8 cellular contexts compared by ENCODE assay signal in the genomic region with DNA sequence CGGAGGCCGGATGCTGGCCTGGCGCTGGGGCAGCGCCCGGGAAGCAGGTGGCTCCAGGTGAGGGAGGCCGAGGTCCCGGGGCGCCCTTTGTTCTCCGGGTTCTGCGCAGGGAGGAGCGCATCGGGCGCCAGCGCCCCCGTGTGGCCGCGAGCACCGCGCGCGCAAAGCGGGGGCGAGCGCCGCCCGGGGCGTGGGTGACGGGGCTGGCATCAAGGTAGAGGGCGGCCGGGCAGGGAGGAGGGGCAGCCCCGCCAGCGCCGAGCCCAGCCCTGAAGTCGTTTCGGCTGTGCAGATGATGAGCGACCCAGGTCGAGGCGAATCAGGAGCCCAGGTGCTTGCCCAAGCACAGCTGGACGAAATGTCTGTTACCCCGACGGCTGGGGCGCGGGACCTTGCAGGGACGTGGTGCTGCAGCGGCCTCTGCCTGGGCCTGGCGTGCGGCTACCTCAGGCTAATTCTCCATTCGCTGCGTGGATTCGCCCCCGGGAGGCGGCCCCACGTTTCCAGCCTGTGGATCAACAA. TPM values are rescaled to one million over a fixed set of nuclear protein-coding genes. Genes with fewer than 3 reads are reported as not detected.
DNase-seq lines count a peak whose midpoint lies in the region; ATAC-seq and TF ChIP-seq lines count a peak whose summit lies in the region.

No MANE protein-coding gene starts in this region.

- POLR2A ChIA-PET in HEK293T (lab: Yijun Ruan, JAX), result no interaction called here

- H3K27ac Mint-ChIP-seq in chondrocyte (ENCODE audit: unreplicated experiment), result no peak overlapping the region

- no peaks in the 10 kb centered on the region for H3K9me3 Mint-ChIP-seq in chondrocyte (ENCODE audit: low read depth)

- H3K27ac ChIP-seq in mesenchymal stem cell (ENCODE audit: low read length, poor library complexity, severe bottlenecking) (no peak overlapping the region), stomach (no peak overlapping the region)

- TF ChIP-seq CTCF in GM06990 (IDR thresholded peaks at IDR 0.05; ENCODE audit: insufficient read depth, low read length, poor library complexity, severe bottlenecking) (peak; percentile 39), chondrocyte (IDR thresholded peaks at IDR 0.05) (peak; percentile 99), stomach (IDR thresholded peaks at IDR 0.05) (peak in 5 of 7 experiments; percentile 45 to 95 (median 86))

- no peak for TF ChIP-seq EP300 in stomach (IDR thresholded peaks at IDR 0.05)

- no peak overlapping the region for H2AFZ ChIP-seq in mesenchymal stem cell (ENCODE audit: low read depth, low read length)

- H3K4me2 ChIP-seq in mesenchymal stem cell (ENCODE audit: low read length, poor library complexity, severe bottlenecking), result peak overlapping the region; percentile 74

- H4K91ac ChIP-seq in mesenchymal stem cell (ENCODE audit: low read length), result no peak overlapping the region

- H3K14ac ChIP-seq in mesenchymal stem cell (ENCODE audit: low read length in 2 of 2), result no peak overlapping the region

- peaks cover 7% of the 10 kb centered on the region for H3K4me1 ChIP-seq in mesenchymal stem cell (ENCODE audit: control insufficient read depth, insufficient read depth, low read depth, low read length)
- H3K4me1 ChIP-seq in stomach, result peaks cover 0 to 20% (median 12%) of the 10 kb centered on the region in 4 donors

- CTCF ChIA-PET in HEK293T (lab: Yijun Ruan, JAX), result interaction anchor here (0.7 to 1.9 kb wide), 5 partner anchors 8 to 348 kb away, joined by 3 to 8 read pairs (median 3); no protein-coding TSS in a partner anchor

- no peak overlapping the region for H4K8ac ChIP-seq in mesenchymal stem cell (ENCODE audit: low read length)

- H3K4me1 Mint-ChIP-seq in chondrocyte (ENCODE audit: low read depth), result peaks cover 10% of the 10 kb centered on the region

- H3K4me3 Mint-ChIP-seq in chondrocyte (ENCODE audit: unreplicated experiment), result peak overlapping the region; percentile 63

- no peaks in the 10 kb centered on the region for H3K79me1 ChIP-seq in mesenchymal stem cell (replicated peaks; ENCODE audit: low read length, poor library complexity, severe bottlenecking)

- TF ChIP-seq POLR2A in stomach (IDR thresholded peaks at IDR 0.05), result no peak

- no peak for ATAC-seq in GM19324 (IDR thresholded peaks at IDR 0.05; ENCODE audit: low FRiP score, unreplicated experiment)

- H3K36me3 ChIP-seq in GM06990 (ENCODE audit: control insufficient read depth, insufficient read depth, low read length), result no peaks in the 10 kb centered on the region
- no peaks in the 10 kb centered on the region for H3K36me3 ChIP-seq in mesenchymal stem cell (ENCODE audit: control insufficient read depth in 1 of 2, insufficient read depth in 2 of 2, low read depth in 1 of 2, low read length in 2 of 2)
- no peaks in the 10 kb centered on the region for H3K36me3 ChIP-seq in stomach

- peaks cover 3% of the 10 kb centered on the region for H3K36me3 Mint-ChIP-seq in chondrocyte (ENCODE audit: low read depth)

- intact Hi-C loops in stomach (cut with DNase I; ENCODE audit: low total_unique reads), result loop anchor here (10.0 kb wide), 1 partner anchor 664 kb away; no protein-coding TSS in a partner anchor

- no peaks in the 10 kb centered on the region for H3K27me3 Mint-ChIP-seq in chondrocyte (ENCODE audit: low read depth)

- no peak overlapping the region for H2AK5ac ChIP-seq in mesenchymal stem cell (ENCODE audit: low read length, severe bottlenecking)

- peak overlapping the region; percentile 70 for H3K9ac ChIP-seq in mesenchymal stem cell (ENCODE audit: low read length)

- no peak overlapping the region for H2BK120ac ChIP-seq in mesenchymal stem cell (ENCODE audit: low read depth, low read length)

- H2BK15ac ChIP-seq in mesenchymal stem cell (ENCODE audit: low read depth, poor library complexity, severe bottlenecking), result no peak overlapping the region

- WGBS in mesenchymal stem cell, result 22% methylated on average over 53 of the region's 53 CpGs
- 1 to 13% (median 8%) methylated on average over 11 to 53 of the region's 53 CpGs for WGBS in stomach, 5 donors

- no peak overlapping the region for H3K18ac ChIP-seq in mesenchymal stem cell (ENCODE audit: low read depth in 1 of 2, low read length in 2 of 2)

- no peak overlapping the region for H3K4me3 ChIP-seq in GM06990 (replicated peaks; ENCODE audit: low read depth, low read length)
- H3K4me3 ChIP-seq in mesenchymal stem cell (ENCODE audit: insufficient read depth in 1 of 2, low read depth in 1 of 2, low read length in 2 of 2), result peak overlapping the region in 1 of 2 experiments; percentile 75
- H3K4me3 ChIP-seq in stomach, result peak overlapping the region; percentile 20 to 45 (median 32)

- H3K4ac ChIP-seq in mesenchymal stem cell (ENCODE audit: low read depth in 1 of 2, low read length in 2 of 2), result no peak overlapping the region

- no peak overlapping the region for H3K23ac ChIP-seq in mesenchymal stem cell (ENCODE audit: low read length in 2 of 2)

- H3K9me3 ChIP-seq in mesenchymal stem cell (ENCODE audit: control insufficient read depth, low read length) (no peaks in the 10 kb centered on the region), stomach (no peaks in the 10 kb centered on the region)

- peaks cover 4% of the 10 kb centered on the region; the same call in 1 of the 2 replicates for H3K27me3 ChIP-seq in GM06990 (replicated peaks; ENCODE audit: control insufficient read depth, insufficient read depth, low read length)
- H3K27me3 ChIP-seq in mesenchymal stem cell (ENCODE audit: control insufficient read depth in 1 of 2, insufficient read depth in 1 of 2, low read length in 2 of 2), result peaks cover 24 to 39% of the 10 kb centered on the region in 2 experiments
- peaks cover 0 to 56% (median 8%) of the 10 kb centered on the region in 3 donors for H3K27me3 ChIP-seq in stomach

- no peak overlapping the region for H2BK12ac ChIP-seq in mesenchymal stem cell (ENCODE audit: low read length in 2 of 2)

- H2BK5ac ChIP-seq in mesenchymal stem cell (ENCODE audit: low read depth, low read length, poor library complexity, severe bottlenecking), result no peak overlapping the region

- DNase-seq in GM06990 (ENCODE audit: extremely low read depth, insufficient read length) (peak; percentile 54), HEK293T (ENCODE audit: extremely low spot score) (peak; percentile 81), NCI-H748 (lab: John Stamatoyannopoulos, UW; ENCODE audit: unreplicated experiment) (peak; percentile 65), chondrocyte (ENCODE audit: low spot score) (peak; percentile 87), mesenchymal stem cell (no peak), stomach (peak; percentile 61)
- no peak for DNase-seq in stimulated activated naive CD4-positive, alpha-beta T cell treated with Interleukin-2 at 50 U/mL for 16 hours (lab: John Stamatoyannopoulos, UW)

TF ChIP-seq in HEK293T, 16 proteins besides CTCF, POLR2A, EP300 and RAD21:
- TF ChIP-seq FOXA1 (IDR thresholded peaks at IDR 0.05) (no peak), CTBP1 (IDR thresholded peaks at IDR 0.05; ENCODE audit: borderline replicate concordance) (no peak), L3MBTL2 (conservative IDR thresholded peaks at IDR 0.05) (no peak), ZNF384 (IDR thresholded peaks at IDR 0.05) (no peak), ELF4 (IDR thresholded peaks at IDR 0.05) (no peak), ARNT (IDR thresholded peaks at IDR 0.05) (no peak), BHLHE40 (IDR thresholded peaks at IDR 0.05; ENCODE audit: borderline replicate concordance) (no peak), FOXM1 (IDR thresholded peaks at IDR 0.05; ENCODE audit: borderline replicate concordance) (no peak), LEF1 (IDR thresholded peaks at IDR 0.05; ENCODE audit: borderline replicate concordance) (no peak), NFRKB (IDR thresholded peaks at IDR 0.05) (no peak), SUZ12 (IDR thresholded peaks at IDR 0.05) (no peak), TARDBP (IDR thresholded peaks at IDR 0.05) (no peak), SP1 (IDR thresholded peaks at IDR 0.05) (no peak), HDGF (IDR thresholded peaks at IDR 0.05; ENCODE audit: borderline replicate concordance) (no peak), FOXK2 (IDR thresholded peaks at IDR 0.05) (no peak)
- TF ChIP-seq, protein P1, sequence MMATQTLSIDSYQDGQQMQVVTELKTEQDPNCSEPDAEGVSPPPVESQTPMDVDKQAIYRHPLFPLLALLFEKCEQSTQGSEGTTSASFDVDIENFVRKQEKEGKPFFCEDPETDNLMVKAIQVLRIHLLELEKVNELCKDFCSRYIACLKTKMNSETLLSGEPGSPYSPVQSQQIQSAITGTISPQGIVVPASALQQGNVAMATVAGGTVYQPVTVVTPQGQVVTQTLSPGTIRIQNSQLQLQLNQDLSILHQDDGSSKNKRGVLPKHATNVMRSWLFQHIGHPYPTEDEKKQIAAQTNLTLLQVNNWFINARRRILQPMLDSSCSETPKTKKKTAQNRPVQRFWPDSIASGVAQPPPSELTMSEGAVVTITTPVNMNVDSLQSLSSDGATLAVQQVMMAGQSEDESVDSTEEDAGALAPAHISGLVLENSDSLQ (IDR thresholded peaks at IDR 0.05), result no peak
TF ChIP-seq in HEK293T: peak in this region for 0.

RNA-seq across cellular contexts. Expression of a gene that starts 10.5 kb away (rescaled TPM):
- total RNA-seq in chondrocyte (1.7 to 6.0 TPM (median 2.9 TPM) in 3 replicates), stomach (100 to 1,000 TPM in 1 of 5 donors, 10 to 100 TPM in 4; 17.1 to 170 (median 65.0) TPM)
- 0.83 TPM for polyA plus RNA-seq in mesenchymal stem cell (2013, experiment 1 of 2)
- 0.92 TPM for polyA plus RNA-seq in mesenchymal stem cell (2013, experiment 2 of 2)
- polyA plus RNA-seq in stomach, result 10 to 100 TPM in 1 of 3 donors, 1 to 10 TPM in 2; 3.9 to 18.3 (median 5.0) TPM

Comparison
In these comparisons a context has a peak if more than half of its experiments do, and no peak if none do; other contexts are left out.
1. DNase-seq: peak in GM06990 (single experiment), HEK293T (single experiment), NCI-H748 (single experiment), chondrocyte (single experiment) and stomach (single experiment); none in mesenchymal stem cell (single experiment) and stimulated activated naive CD4-positive, alpha-beta T cell treated with Interleukin-2 at 50 U/mL for 16 hours (single experiment).
2. CTCF ChIP-seq: peak in every context shown above with its lines; median percentile 99 in chondrocyte; 86 in stomach; 39 in GM06990.